In genomic region chr10:1085258-1085657, GRCh38 we compare ENCODE assay signal across 25 cellular contexts. TPM values are rescaled to one million over a fixed set of nuclear protein-coding genes. Genes with fewer than 3 reads are reported as not detected.
"Had no signal": no experiment of that assay in that cellular context is flagged by ENCODE, and none has a peak within 500 bp of the region (broad histone marks: within the 10 kb centered on the region; RNA-seq: fewer than 3 reads in every experiment).

No MANE protein-coding gene starts in this region.

- H3K27me3 ChIP-seq: brain microvascular endothelial cell, cardiac muscle cell, Peyer's patch had no signal

- H3K4me1 ChIP-seq: Peyer's patch had no signal

- DNase-seq: activated B cell treated with CpG ODN at 0.5 μM for 24 hours; activated CD4-positive, alpha-beta T cell treated with anti-CD3 and anti-CD28 coated beads for 1 hour; activated CD4-positive, alpha-beta T cell treated with anti-CD3 and anti-CD28 coated beads, Interleukin-2, amount 10 ng/mL, durations not matched to agents 24 days and 14 days; activated CD4-positive, alpha-beta T cell treated with anti-CD3 and anti-CD28 coated beads, Interleukin-2, amount 50 U/mL, for 48 hours; activated gamma-delta T cell treated with Interleukin-2 at 50 U/mL for 16 hours; activated naive CD4-positive, alpha-beta T cell treated with anti-CD3 and anti-CD28 coated beads, Interleukin-2, amount 10 ng/mL, durations not matched to agents 7 days and 5 days; activated naive CD8-positive, alpha-beta T cell treated with anti-CD3 and anti-CD28 coated beads for 36 hours; activated T-cell treated with anti-CD3 and anti-CD28 coated beads for 4 hours; brain microvascular endothelial cell; Karpas-422; MM.1S; NCI-H1694; NCI-H2029; NCI-H526; NCI-H774; NK-92 treated with Interleukin-12 subunit alpha and Interleukin-12 subunit beta, amount 100 ng/mL, for 24 hours; Peyer's patch; SIG-M5; T-helper 17 cell; T-helper 9 cell had no signal

- H3K9me3 ChIP-seq: Peyer's patch had no signal

- ATAC-seq: activated T-helper 17 cell treated with anti-CD3 and anti-CD28 coated beads, Interleukin-2, amount 50 U/mL, for 72 hours; K562; T-helper 17 cell had no signal

- H3K27ac ChIP-seq: brain microvascular endothelial cell, cardiac muscle cell, Peyer's patch, RWPE1 had no signal

- H3K4me3 ChIP-seq: cardiac muscle cell, K562, Peyer's patch had no signal

RNA-seq across cellular contexts. Expression of gene IDI2, which starts 59.6 kb away (rescaled TPM):
- total RNA-seq: activated B cell treated with CpG ODN at 0.5 μM for 24 hours; activated CD4-positive, alpha-beta T cell treated with anti-CD3 and anti-CD28 coated beads, Interleukin-2, amount 10 ng/mL, durations not matched to agents 24 days and 14 days; activated naive CD8-positive, alpha-beta T cell treated with anti-CD3 and anti-CD28 coated beads for 36 hours; cardiac muscle cell; K562; NCI-H460; Peyer's patch; T-helper 17 cell had no signal
- polyA plus RNA-seq: cardiac muscle cell, K562 had no signal
